Comparison of ENCODE assay signal across 8 cellular contexts in genomic region chr10:102918817-102919236, GRCh38. TPM values are rescaled to one million over a fixed set of nuclear protein-coding genes. Genes with fewer than 3 reads are reported as not detected.
DNase-seq lines count a peak whose midpoint lies in the region; TF ChIP-seq lines count a peak whose summit lies in the region.

No MANE protein-coding gene starts in this region.

- H3K27me3 ChIP-seq in OCI-LY3 (ENCODE audit: low read depth, low read length) (no peaks in the 10 kb centered on the region), adrenal gland (no peaks in the 10 kb centered on the region)

- H3K79me2 ChIP-seq in OCI-LY3 (ENCODE audit: low read length): no peaks in the 10 kb centered on the region

- no peak for TF ChIP-seq POLR2A in adrenal gland (IDR thresholded peaks at IDR 0.05)

- 0% methylated on average over 7 to 49 of the region's 49 CpGs; no CpG with 5 or more reads in 1 of the 4 donors for WGBS in adrenal gland, 4 donors

- peak overlapping the region; percentile 67 for H3K9ac ChIP-seq in OCI-LY3 (ENCODE audit: low read length)

- DNase-seq in activated T-cell treated with anti-CD3 and anti-CD28 coated beads for 48 hours (ENCODE audit: low read depth) (peak; percentile 33), activated T-cell treated with anti-CD3 and anti-CD28 coated beads for 4 hours (no peak), adrenal gland (peak in 3 of 7 donors; percentile 42 to 62 (median 45)), kidney tubule cell (ENCODE audit: low spot score) (peak; percentile 37), islet precursor cell (no peak), ureter (ENCODE audit: low spot score) (no peak)
- DNase-seq in stimulated activated CD8-positive, alpha-beta memory T cell treated with anti-CD3 and anti-CD28 coated beads, Interleukin-4, amount 100 ng/mL, for 24 hours (ENCODE audit: low read depth): peak; percentile 4

- H3K4me3 ChIP-seq in OCI-LY3 (ENCODE audit: low read length): peak overlapping the region; percentile 85
- H3K4me3 ChIP-seq in adrenal gland: peak overlapping the region; percentile 44 to 88 (median 77)

- H3K4me2 ChIP-seq in OCI-LY3 (ENCODE audit: low read length): peak overlapping the region; percentile 77

- no peaks in the 10 kb centered on the region for H4K20me1 ChIP-seq in OCI-LY3 (ENCODE audit: insufficient read depth, low read length)

- intact Hi-C loops in adrenal gland (cut with DNase I): loop anchor here (5.0 to 10.0 kb wide), 3 partner anchors 148 to 328 kb away; partner anchors contain the start of gene RPEL1 (in 2 of the 2)

- H3K27ac ChIP-seq in OCI-LY3 (ENCODE audit: low read length) (0 out of 2 replicates have a peak overlapping the region, but pooled peaks have one; percentile 15), adrenal gland (peak overlapping the region in 4 of 5 donors; percentile 70 to 93 (median 84))

- H2AFZ ChIP-seq in OCI-LY3 (ENCODE audit: low read depth, low read length): peak overlapping the region; percentile 78

- no peak for TF ChIP-seq CTCF in OCI-LY3 (IDR thresholded peaks at IDR 0.05; ENCODE audit: low read depth, low read length)
- no peak for TF ChIP-seq CTCF in adrenal gland (IDR thresholded peaks at IDR 0.05)

- H3K36me3 ChIP-seq in OCI-LY3 (replicated peaks; ENCODE audit: low read depth, low read length): no peaks in the 10 kb centered on the region
- no peaks in the 10 kb centered on the region for H3K36me3 ChIP-seq in adrenal gland (replicated peaks in 1 of 2)

- H3K9me3 ChIP-seq in OCI-LY3 (ENCODE audit: insufficient read depth, low read length) (no peaks in the 10 kb centered on the region), adrenal gland (replicated peaks in 1 of 3) (no peaks in the 10 kb centered on the region)

- peaks cover 27% of the 10 kb centered on the region for H3K4me1 ChIP-seq in OCI-LY3 (ENCODE audit: low read length)
- peaks cover 29 to 54% of the 10 kb centered on the region in 2 donors for H3K4me1 ChIP-seq in adrenal gland (replicated peaks in 1 of 2)

RNA-seq across cellular contexts. Expression of gene CNNM2, which starts 0.7 kb away (rescaled TPM):
- total RNA-seq in adrenal gland: 10 to 100 TPM; 27.6 to 52.0 (median 41.8) TPM
- polyA plus RNA-seq in adrenal gland: 10 to 100 TPM in 1 of 3 donors, 1 to 10 TPM in 2; 5.4 to 28.3 (median 8.3) TPM
- 12.7 TPM for total RNA-seq in ureter

RNA-seq across cellular contexts. Expression of gene AS3MT, which starts 49.6 kb away (rescaled TPM):
- total RNA-seq in adrenal gland (100 to 1,000 TPM; 177 to 361 (median 286) TPM), ureter (0.29 TPM)
- 100 to 1,000 TPM; 275 to 910 (median 281) TPM for polyA plus RNA-seq in adrenal gland

Comparison
In these comparisons a context has a peak if more than half of its experiments do, and no peak if none do; other contexts are left out.
1. DNase-seq: peak in activated T-cell treated with anti-CD3 and anti-CD28 coated beads for 48 hours (single experiment), kidney tubule cell (single experiment) and stimulated activated CD8-positive, alpha-beta memory T cell treated with anti-CD3 and anti-CD28 coated beads, Interleukin-4, amount 100 ng/mL, for 24 hours (single experiment); none in activated T-cell treated with anti-CD3 and anti-CD28 coated beads for 4 hours (single experiment), islet precursor cell (single experiment) and ureter (single experiment).
2. RNA of gene AS3MT, which starts 49.6 kb away (total RNA-seq): 177 to 361 TPM in adrenal gland; 0.29 TPM in ureter (single experiment); every median in the first group is over 100 times any median in the second.